Comparison of ENCODE assay signal across 10 cellular contexts in the genomic region with DNA sequence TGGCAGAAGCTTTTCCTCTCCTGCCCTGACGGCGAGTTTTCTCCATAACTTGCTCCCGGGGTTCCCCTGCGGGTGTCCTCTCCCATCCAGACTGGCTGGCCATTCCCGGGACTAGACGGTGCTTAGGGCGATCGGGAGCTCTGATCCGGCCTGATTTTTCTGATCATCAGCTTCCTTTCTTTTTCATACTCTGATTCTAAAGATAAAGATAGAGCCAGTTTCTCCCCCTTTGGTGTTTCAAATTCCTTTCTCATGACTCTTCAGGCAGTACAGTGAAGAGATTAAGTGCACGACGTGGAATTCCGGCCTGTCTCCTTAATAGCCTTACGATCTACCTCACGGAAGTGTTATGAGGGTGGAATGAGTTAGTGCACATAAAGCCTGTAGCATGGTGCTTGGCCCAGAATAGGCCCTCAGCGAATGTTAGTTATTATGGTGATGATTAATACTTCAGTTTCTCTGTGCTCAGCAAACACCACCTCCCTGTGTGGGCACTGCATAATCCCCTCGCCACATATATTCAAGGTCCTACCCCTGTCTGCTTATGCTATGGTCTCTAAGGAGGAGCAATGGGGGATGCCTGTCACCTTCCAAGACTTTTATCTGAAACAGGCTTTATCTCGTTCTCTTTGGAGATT.
A peak's percentile ranks its signal among the peaks of the same experiment; 100 is the strongest.
DNase-seq lines count a peak whose midpoint lies in the region; ATAC-seq and TF ChIP-seq lines count a peak whose summit lies in the region.
"Had no signal": no experiment of that assay in that cellular context is flagged by ENCODE, and none has a peak within 500 bp of the region (broad histone marks: within the 10 kb centered on the region; RNA-seq: fewer than 3 reads in every experiment).

No MANE protein-coding gene starts in this region.

- H3K9me3 ChIP-seq in SJCRH30 (replicated peaks) (no peaks in the 10 kb centered on the region), WERI-Rb-1 (ENCODE audit: severe bottlenecking) (no peaks in the 10 kb centered on the region)
- H3K9me3 ChIP-seq: tibial nerve had no signal

- peak overlapping the region; percentile 53 for H3K27ac ChIP-seq in SJCRH30
- no peak overlapping the region for H3K27ac ChIP-seq in WERI-Rb-1
- H3K27ac ChIP-seq: tibial nerve had no signal

- peak overlapping the region; percentile 54 for H3K4me3 ChIP-seq in SJCRH30
- H3K4me3 ChIP-seq in fibroblast of the aortic adventitia (ENCODE audit: low read depth, low read length): peak overlapping the region; percentile 26
- no peak overlapping the region for H3K4me3 ChIP-seq in WERI-Rb-1 (ENCODE audit: low read depth, low read length)
- H3K4me3 ChIP-seq: tibial nerve had no signal

- H3K27me3 ChIP-seq in SJCRH30: no peaks in the 10 kb centered on the region
- no peaks in the 10 kb centered on the region for H3K27me3 ChIP-seq in WERI-Rb-1 (ENCODE audit: insufficient read depth, low read depth, severe bottlenecking)
- H3K27me3 ChIP-seq: tibial nerve had no signal

- H3K36me3 ChIP-seq in SJCRH30: no peaks in the 10 kb centered on the region
- no peaks in the 10 kb centered on the region for H3K36me3 ChIP-seq in WERI-Rb-1
- H3K36me3 ChIP-seq: tibial nerve had no signal

- ATAC-seq in GM18873 (IDR thresholded peaks at IDR 0.05; ENCODE audit: low FRiP score, unreplicated experiment): no peak

- DNase-seq in H4 (ENCODE audit: low spot score): peak; percentile 54
- DNase-seq in SJCRH30: peak; percentile 13 to 37
- DNase-seq in fibroblast of the aortic adventitia (ENCODE audit: low read depth): peak; percentile 69
- peak; percentile 50 for DNase-seq in retina
- DNase-seq in WERI-Rb-1: no peak
- no peak for DNase-seq in GF-D8 (lab: John Stamatoyannopoulos, UW)
- no peak for DNase-seq in NCI-H748 (lab: John Stamatoyannopoulos, UW; ENCODE audit: unreplicated experiment)
- DNase-seq: activated naive CD8-positive, alpha-beta T cell treated with anti-CD3 and anti-CD28 coated beads, Interleukin-2, amount 10 ng/mL, durations not matched to agents 7 days and 5 days had no signal

- no peak for TF ChIP-seq CTCF in fibroblast of the aortic adventitia (IDR thresholded peaks at IDR 0.05; ENCODE audit: insufficient read depth, low read length)
- TF ChIP-seq CTCF in WERI-Rb-1 (IDR thresholded peaks at IDR 0.05; ENCODE audit: low read depth, low read length): no peak

- no peaks in the 10 kb centered on the region for H3K4me1 ChIP-seq in SJCRH30
- H3K4me1 ChIP-seq: tibial nerve had no signal

Comparison
In these comparisons a context has a peak if more than half of its experiments do, and no peak if none do; other contexts are left out.
1. DNase-seq: peak in H4 (single experiment), SJCRH30 (2 of 2), fibroblast of the aortic adventitia (single experiment) and retina (single experiment); none in WERI-Rb-1 (single experiment), GF-D8 (single experiment) and NCI-H748 (single experiment).